In genomic region chr1:161153682-161154337, GRCh38 we compare ENCODE assay signal across 8 cellular contexts. TPM values are rescaled to one million over a fixed set of nuclear protein-coding genes. Genes with fewer than 3 reads are reported as not detected.
DNase-seq lines count a peak whose midpoint lies in the region; ATAC-seq and TF ChIP-seq lines count a peak whose summit lies in the region.

TSS of gene UFC1 (plus strand) at chr1:161153978. CDS start at chr1:161153998, 20 bp downstream.

- intact Hi-C loops in activated CD4-positive, alpha-beta T cell treated with anti-CD3 and anti-CD28 coated beads, Interleukin-2, amount 10 ng/mL, durations not matched to agents 24 days and 14 days (cut with micrococcal nuclease): loop anchor here (1.0 to 5.0 kb wide), 4 partner anchors 12 to 86 kb away; partner anchors contain the start of genes DEDD, NIT1, PFDN2 and PPOX
- intact Hi-C loops in left lung (cut with DNase I): no loop called here

- H3K4me3 Mint-ChIP-seq in activated CD4-positive, alpha-beta T cell treated with anti-CD3 and anti-CD28 coated beads, Interleukin-2, amount 10 ng/mL, durations not matched to agents 24 days and 14 days: peak within 1 kb of the TSS; percentile 97

- H3K9me3 Mint-ChIP-seq in activated CD4-positive, alpha-beta T cell treated with anti-CD3 and anti-CD28 coated beads, Interleukin-2, amount 10 ng/mL, durations not matched to agents 24 days and 14 days: no peaks in the 10 kb centered on the region

- no peaks in the 10 kb centered on the region for H3K27me3 ChIP-seq in left lung

- TF ChIP-seq POLR2A in GM19193 (IDR thresholded peaks at IDR 0.05; ENCODE audit: extremely low read depth, insufficient read depth, insufficient read length): peak; percentile 93

- H3K4me1 Mint-ChIP-seq in activated CD4-positive, alpha-beta T cell treated with anti-CD3 and anti-CD28 coated beads, Interleukin-2, amount 10 ng/mL, durations not matched to agents 24 days and 14 days: peaks cover 22% of the 10 kb centered on the region

- no peak for TF ChIP-seq CTCF in left lung (IDR thresholded peaks at IDR 0.05)

- H3K4me3 ChIP-seq in left lung: peak within 1 kb of the TSS; percentile 61 to 66

- H3K36me3 Mint-ChIP-seq in activated CD4-positive, alpha-beta T cell treated with anti-CD3 and anti-CD28 coated beads, Interleukin-2, amount 10 ng/mL, durations not matched to agents 24 days and 14 days (ENCODE audit: low read depth): peaks cover 19% of the 10 kb centered on the region

- peak within 1 kb of the TSS; percentile 100 for H3K27ac Mint-ChIP-seq in activated CD4-positive, alpha-beta T cell treated with anti-CD3 and anti-CD28 coated beads, Interleukin-2, amount 10 ng/mL, durations not matched to agents 24 days and 14 days

- H3K9me3 ChIP-seq in left lung: no peaks in the 10 kb centered on the region

- ATAC-seq in HG03469 (IDR thresholded peaks at IDR 0.05; ENCODE audit: unreplicated experiment) (peak; percentile 70), left lung (peak; percentile 95)

- peak within 1 kb of the TSS; percentile 94 to 96 for H3K27ac ChIP-seq in left lung

- H3K27me3 Mint-ChIP-seq in activated CD4-positive, alpha-beta T cell treated with anti-CD3 and anti-CD28 coated beads, Interleukin-2, amount 10 ng/mL, durations not matched to agents 24 days and 14 days: no peaks in the 10 kb centered on the region

- peaks cover 2 to 28% of the 10 kb centered on the region in 2 donors for H3K4me1 ChIP-seq in left lung

- peaks cover 0 to 20% of the 10 kb centered on the region in 2 donors for H3K36me3 ChIP-seq in left lung

- DNase-seq in AG20443 (ENCODE audit: low spot score): peak; percentile 87
- peak; percentile 94 for DNase-seq in NCI-H69 (lab: John Stamatoyannopoulos, UW)
- peak; percentile 95 for DNase-seq in activated CD4-positive, alpha-beta T cell treated with anti-CD3 and anti-CD28 coated beads, Interleukin-2, amount 10 ng/mL, durations not matched to agents 24 days and 14 days
- DNase-seq in dedifferentiated amniotic fluid mesenchymal stem cell (ENCODE audit: extremely low spot score): peak; percentile 88
- DNase-seq in left lung: peak; percentile 83 to 87
- DNase-seq in stimulated activated CD4-positive, alpha-beta T cell treated with anti-CD3 and anti-CD28 coated beads, Interleukin-2, amount 100 ng/mL, for 4 hours (ENCODE audit: low read depth): peak; percentile 70

RNA-seq across cellular contexts. Expression of gene UFC1, which starts in this region (rescaled TPM):
- 84.2 and 86.6 TPM in 2 replicates for total RNA-seq in activated CD4-positive, alpha-beta T cell treated with anti-CD3 and anti-CD28 coated beads, Interleukin-2, amount 10 ng/mL, durations not matched to agents 24 days and 14 days
- 10 to 100 TPM; 93.8 to 99.8 TPM for total RNA-seq in left lung

Comparison
In these comparisons a context has a peak if more than half of its experiments do, and no peak if none do; other contexts are left out.
1. Peak in every context shown above with its lines: DNase-seq, ATAC-seq, H3K4me3 ChIP-seq and H3K27ac ChIP-seq.